In the genomic region with DNA sequence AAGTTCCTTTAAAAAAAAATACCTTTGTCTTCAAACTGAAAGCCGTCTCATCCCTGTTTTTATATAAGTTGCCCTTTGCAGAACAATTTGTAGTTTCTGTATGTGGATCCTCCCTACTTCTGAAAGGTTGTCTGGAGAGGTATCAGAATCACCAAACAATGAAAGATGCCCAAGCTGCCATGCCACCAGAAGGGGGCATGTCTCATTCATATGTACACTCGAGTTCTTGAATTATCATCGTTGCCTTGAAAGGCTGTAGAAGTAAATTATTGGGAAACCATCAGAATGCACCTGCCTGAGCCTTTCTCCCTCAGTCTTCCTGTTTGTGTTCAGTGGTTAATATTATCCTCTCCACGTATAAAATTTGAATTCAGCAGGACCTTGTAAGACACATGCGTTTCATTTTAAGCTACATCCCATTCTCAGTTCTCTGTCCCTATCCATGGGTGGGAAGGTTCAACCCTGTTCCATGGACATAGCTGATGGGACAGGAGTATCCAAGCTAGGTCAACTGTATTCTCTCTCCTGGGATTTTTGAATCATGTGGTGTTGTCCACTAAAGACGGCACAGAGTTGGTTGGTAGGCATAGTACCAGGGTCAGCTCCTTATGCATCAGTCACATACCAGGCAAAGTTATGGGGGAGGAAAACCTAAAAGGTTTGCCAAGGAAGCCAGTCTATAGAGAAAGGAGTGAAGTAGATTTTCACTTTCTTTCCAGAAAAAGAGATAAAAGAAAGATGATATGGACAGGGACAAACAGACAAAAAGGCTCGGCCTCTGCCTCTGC, we compare ENCODE assay signal across 11 cellular contexts. TPM values are rescaled to one million over a fixed set of nuclear protein-coding genes. Genes with fewer than 3 reads are reported as not detected.
DNase-seq lines count a peak whose midpoint lies in the region; ATAC-seq and TF ChIP-seq lines count a peak whose summit lies in the region.
"Had no signal": no experiment of that assay in that cellular context is flagged by ENCODE, and none has a peak within 500 bp of the region (broad histone marks: within the 10 kb centered on the region; RNA-seq: fewer than 3 reads in every experiment).

No MANE protein-coding gene starts in this region.

- H3K4me1 ChIP-seq in breast epithelium, result peaks cover 0 to 5% of the 10 kb centered on the region in 2 donors
- H3K4me1 ChIP-seq in Loucy (ENCODE audit: insufficient read depth, low read length, poor library complexity, severe bottlenecking), result peaks cover 17% of the 10 kb centered on the region
- peaks cover 11% of the 10 kb centered on the region for H3K4me1 ChIP-seq in upper lobe of right lung

- H3K27me3 Mint-ChIP-seq in MCF 10A (ENCODE audit: insufficient read depth, unreplicated experiment), result no peaks in the 10 kb centered on the region
- H3K27me3 Mint-ChIP-seq in chondrocyte (ENCODE audit: low read depth), result no peaks in the 10 kb centered on the region

- ATAC-seq in upper lobe of right lung, result no peak

- no peaks in the 10 kb centered on the region for H3K27me3 ChIP-seq in breast epithelium
- H3K27me3 ChIP-seq in Loucy (ENCODE audit: insufficient read depth, low read length, poor library complexity, severe bottlenecking), result no peaks in the 10 kb centered on the region
- H3K27me3 ChIP-seq in upper lobe of right lung, result no peaks in the 10 kb centered on the region
- H3K27me3 ChIP-seq: ascending aorta had no signal

- peak; percentile 57 for DNase-seq in MCF 10A (ENCODE audit: unreplicated experiment)
- DNase-seq in breast epithelium (ENCODE audit: low spot score in 2 of 2), result no peak
- DNase-seq in chondrocyte (ENCODE audit: low spot score), result no peak
- DNase-seq in upper lobe of right lung, result no peak
- DNase-seq in foreskin fibroblast, result no peak
- no peak for DNase-seq in nucleus accumbens (lab: John Stamatoyannopoulos, UW)
- DNase-seq in NCI-H1417 treated with DMSO at 0.1 percent for 48 hours (lab: John Stamatoyannopoulos, UW), result no peak
- DNase-seq: NCI-H2029 treated with DMSO at 0.1 percent for 48 hours had no signal

- TF ChIP-seq POLR2A in breast epithelium (IDR thresholded peaks at IDR 0.05), result no peak

- H3K36me3 Mint-ChIP-seq in MCF 10A (ENCODE audit: insufficient read depth, unreplicated experiment) (peaks cover 5% of the 10 kb centered on the region), chondrocyte (ENCODE audit: low read depth) (no peaks in the 10 kb centered on the region)

- H2AFZ ChIP-seq in Loucy (ENCODE audit: low read length), result no peak overlapping the region

- BruUV-seq in MCF 10A (replicated peaks; lab: Mats Ljungman, UMichigan), result no TSS peak

- peaks cover 95% of the 10 kb centered on the region for H4K20me1 ChIP-seq in Loucy (ENCODE audit: insufficient read depth, low read length, poor library complexity, severe bottlenecking)

- POLR2A ChIA-PET in MCF 10A (lab: Yijun Ruan, JAX), result interaction anchor here (1.2 to 1.7 kb wide), 4 partner anchors 18 to 211 kb away, joined by 3 to 7 read pairs (median 4); no protein-coding TSS in a partner anchor

- H3K4me1 Mint-ChIP-seq in MCF 10A (ENCODE audit: insufficient read depth, unreplicated experiment) (peaks cover 23% of the 10 kb centered on the region), chondrocyte (ENCODE audit: low read depth) (peaks cover 41% of the 10 kb centered on the region)

- H3K9me2 ChIP-seq in Loucy (replicated peaks; ENCODE audit: low read depth, low read length), result no peaks in the 10 kb centered on the region

- TF ChIP-seq CTCF in MCF 10A (IDR thresholded peaks at IDR 0.05; ENCODE audit: unreplicated experiment) (no peak), breast epithelium (IDR thresholded peaks at IDR 0.05) (no peak), Loucy (conservative IDR thresholded peaks at IDR 0.05; ENCODE audit: low read length) (peak; percentile 73), chondrocyte (IDR thresholded peaks at IDR 0.05) (peak; percentile 24), upper lobe of right lung (IDR thresholded peaks at IDR 0.05) (peak; percentile 17), foreskin fibroblast (IDR thresholded peaks at IDR 0.05; ENCODE audit: low read depth, low read length) (no peak)

- peaks cover 100% of the 10 kb centered on the region for H3K79me2 ChIP-seq in Loucy (ENCODE audit: insufficient read depth, low read length)

- H3K27ac Mint-ChIP-seq in MCF 10A (ENCODE audit: low read depth, unreplicated experiment), result peak overlapping the region; percentile 61
- H3K27ac Mint-ChIP-seq in chondrocyte (ENCODE audit: unreplicated experiment), result no peak overlapping the region

- no peaks in the 10 kb centered on the region for H3K36me3 ChIP-seq in breast epithelium
- H3K36me3 ChIP-seq in Loucy (ENCODE audit: insufficient read depth, low read length), result peaks cover 3% of the 10 kb centered on the region; the same call in 1 of the 2 replicates
- no peaks in the 10 kb centered on the region for H3K36me3 ChIP-seq in upper lobe of right lung
- H3K36me3 ChIP-seq: ascending aorta had no signal

- no peaks in the 10 kb centered on the region for H3F3A ChIP-seq in Loucy (ENCODE audit: low read depth)

- H3K27ac ChIP-seq in breast epithelium, result peak overlapping the region in 1 of 2 donors; percentile 73
- H3K27ac ChIP-seq in upper lobe of right lung, result no peak overlapping the region
- H3K27ac ChIP-seq: ascending aorta, SK-N-MC had no signal

- no peak overlapping the region for H3K9ac ChIP-seq in Loucy (ENCODE audit: low read depth, low read length, poor library complexity, severe bottlenecking)

- intact Hi-C loops in MCF 10A (cut with micrococcal nuclease) (no loop called here), breast epithelium (cut with DNase I; ENCODE audit: low total_unique reads) (no loop called here), upper lobe of right lung (cut with DNase I) (no loop called here)

- H3K9me3 Mint-ChIP-seq in MCF 10A (ENCODE audit: unreplicated experiment) (no peaks in the 10 kb centered on the region), chondrocyte (ENCODE audit: low read depth) (no peaks in the 10 kb centered on the region)

- no peak overlapping the region for H3K4me3 ChIP-seq in breast epithelium
- H3K4me3 ChIP-seq in Loucy (ENCODE audit: low read length, poor library complexity, severe bottlenecking), result no peak overlapping the region
- no peak overlapping the region for H3K4me3 ChIP-seq in upper lobe of right lung
- no peak overlapping the region for H3K4me3 ChIP-seq in foreskin fibroblast (ENCODE audit: low read depth in 1 of 2, low read length in 2 of 2)
- H3K4me3 ChIP-seq: ascending aorta, SK-N-MC had no signal

- H3K9me3 ChIP-seq in breast epithelium (no peaks in the 10 kb centered on the region), Loucy (ENCODE audit: insufficient read depth, low read depth, low read length) (no peaks in the 10 kb centered on the region), upper lobe of right lung (no peaks in the 10 kb centered on the region)
- H3K9me3 ChIP-seq: ascending aorta had no signal

- CTCF ChIA-PET in MCF 10A (lab: Yijun Ruan, JAX), result interaction anchor here (0.6 to 1.8 kb wide), 13 partner anchors 10 to 297 kb away, joined by 3 to 7 read pairs (median 3); no protein-coding TSS in a partner anchor

- H3K4me3 Mint-ChIP-seq in MCF 10A (ENCODE audit: unreplicated experiment) (peak overlapping the region; percentile 5), chondrocyte (ENCODE audit: unreplicated experiment) (no peak overlapping the region)

- no peak overlapping the region for H3K4me2 ChIP-seq in Loucy (ENCODE audit: low read depth, low read length, poor library complexity, severe bottlenecking)

RNA-seq across cellular contexts. Expression of a gene that starts 24.0 kb away (rescaled TPM):
- 13.7 and 19.9 TPM in 2 replicates for total RNA-seq in MCF 10A (2022)
- 10 to 100 TPM; 10.7 to 67.2 (median 52.2) TPM for total RNA-seq in breast epithelium
- 26.0 to 36.6 TPM (median 26.4 TPM) in 3 replicates for total RNA-seq in chondrocyte
- total RNA-seq in upper lobe of right lung, result 22.3 TPM

Comparison
In these comparisons a context has a peak if more than half of its experiments do, and no peak if none do; other contexts are left out.
1. CTCF ChIP-seq: peak in Loucy (single experiment), chondrocyte (single experiment) and upper lobe of right lung (single experiment); none in MCF 10A (single experiment), breast epithelium (0 of 3) and foreskin fibroblast (single experiment).